ENCODE assay signal across 1 cellular context in the genomic region with DNA sequence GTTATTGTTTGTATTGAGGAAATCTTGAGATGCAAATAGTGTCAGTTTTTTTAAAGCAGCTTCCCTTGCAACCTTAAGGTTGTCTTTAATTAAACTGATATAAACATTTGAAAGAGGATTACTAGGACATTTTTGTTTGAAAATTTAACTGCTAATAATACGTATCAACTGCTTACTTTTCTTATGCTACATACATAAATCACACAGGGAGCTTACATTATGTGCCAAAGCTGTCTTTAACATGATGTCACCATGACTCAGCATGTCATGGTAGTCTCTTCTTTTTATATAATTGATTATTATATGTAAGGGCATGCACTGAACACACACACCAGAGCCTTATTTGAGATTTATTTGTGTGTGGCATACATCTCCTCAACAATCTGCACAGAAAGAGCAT.
TF ChIP-seq lines count a peak whose summit lies in the region.

No MANE protein-coding gene starts in this region.

TF ChIP-seq in IMR-90, 13 proteins besides CTCF, POLR2A, EP300 and RAD21:
- TF ChIP-seq RFX5 (IDR thresholded peaks at IDR 0.05; ENCODE audit: low read depth, low read length) (no peak), MAZ (IDR thresholded peaks at IDR 0.05; ENCODE audit: borderline replicate concordance, low read depth, low read length) (no peak), NFE2L2 (IDR thresholded peaks at IDR 0.05; ENCODE audit: low read depth, low read length) (peak; percentile 97), RCOR1 (IDR thresholded peaks at IDR 0.05; ENCODE audit: insufficient replicate concordance, low read length) (no peak), CEBPB (IDR thresholded peaks at IDR 0.05; ENCODE audit: low read depth, low read length) (no peak), BHLHE40 (IDR thresholded peaks at IDR 0.05; ENCODE audit: low read depth, low read length) (no peak), CHD1 (IDR thresholded peaks at IDR 0.05; ENCODE audit: low read depth, low read length) (no peak), MAFK (IDR thresholded peaks at IDR 0.05; ENCODE audit: low read depth, low read length) (peak; percentile 65), FOS (IDR thresholded peaks at IDR 0.05; ENCODE audit: low read depth, low read length) (peak; percentile 68), MXI1 (IDR thresholded peaks at IDR 0.05; ENCODE audit: borderline replicate concordance, low read depth, low read length) (no peak), SMC3 (IDR thresholded peaks at IDR 0.05; ENCODE audit: low read depth, low read length) (no peak)
- TF ChIP-seq, protein P1, sequence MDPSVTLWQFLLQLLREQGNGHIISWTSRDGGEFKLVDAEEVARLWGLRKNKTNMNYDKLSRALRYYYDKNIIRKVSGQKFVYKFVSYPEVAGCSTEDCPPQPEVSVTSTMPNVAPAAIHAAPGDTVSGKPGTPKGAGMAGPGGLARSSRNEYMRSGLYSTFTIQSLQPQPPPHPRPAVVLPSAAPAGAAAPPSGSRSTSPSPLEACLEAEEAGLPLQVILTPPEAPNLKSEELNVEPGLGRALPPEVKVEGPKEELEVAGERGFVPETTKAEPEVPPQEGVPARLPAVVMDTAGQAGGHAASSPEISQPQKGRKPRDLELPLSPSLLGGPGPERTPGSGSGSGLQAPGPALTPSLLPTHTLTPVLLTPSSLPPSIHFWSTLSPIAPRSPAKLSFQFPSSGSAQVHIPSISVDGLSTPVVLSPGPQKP (IDR thresholded peaks at IDR 0.05; ENCODE audit: borderline replicate concordance, low read depth, low read length), result no peak
- TF ChIP-seq, protein P2, sequence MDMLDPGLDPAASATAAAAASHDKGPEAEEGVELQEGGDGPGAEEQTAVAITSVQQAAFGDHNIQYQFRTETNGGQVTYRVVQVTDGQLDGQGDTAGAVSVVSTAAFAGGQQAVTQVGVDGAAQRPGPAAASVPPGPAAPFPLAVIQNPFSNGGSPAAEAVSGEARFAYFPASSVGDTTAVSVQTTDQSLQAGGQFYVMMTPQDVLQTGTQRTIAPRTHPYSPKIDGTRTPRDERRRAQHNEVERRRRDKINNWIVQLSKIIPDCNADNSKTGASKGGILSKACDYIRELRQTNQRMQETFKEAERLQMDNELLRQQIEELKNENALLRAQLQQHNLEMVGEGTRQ (IDR thresholded peaks at IDR 0.05; ENCODE audit: low read depth, low read length), result no peak
TF ChIP-seq in IMR-90: peak in this region for 3.
